In genomic region chr1:151832318-151832984, GRCh38 we compare ENCODE assay signal across 8 cellular contexts. TPM values are rescaled to one million over a fixed set of nuclear protein-coding genes. Genes with fewer than 3 reads are reported as not detected.
DNase-seq lines count a peak whose midpoint lies in the region; ATAC-seq and TF ChIP-seq lines count a peak whose summit lies in the region.

No MANE protein-coding gene starts in this region.

- no peak overlapping the region for H3K4me3 ChIP-seq in right cardiac atrium (ENCODE audit: low read length)
- H3K4me3 ChIP-seq in thymus (ENCODE audit: low read length), result no peak overlapping the region

- no peaks in the 10 kb centered on the region for H3K36me3 ChIP-seq in thymus (ENCODE audit: control insufficient read depth, insufficient read depth)

- H3K27me3 Mint-ChIP-seq in endothelial cell (ENCODE audit: unreplicated experiment) (peaks cover 18% of the 10 kb centered on the region), CD14-positive monocyte (ENCODE audit: low read depth in 3 of 3) (peaks cover 10 to 26% (median 16%) of the 10 kb centered on the region in 3 donors)

- DNase-seq in SIG-M5 treated with dmso at 0.1 percent for 504 hours (lab: John Stamatoyannopoulos, UW; ENCODE audit: unreplicated experiment), result peak; percentile 48
- DNase-seq in SIG-M5 (lab: John Stamatoyannopoulos, UW), result no peak
- DNase-seq in SW480 (ENCODE audit: low spot score), result peak; percentile 46
- peak; percentile 79 to 90 (median 88) for DNase-seq in right cardiac atrium
- DNase-seq in endothelial cell (ENCODE audit: low spot score), result no peak
- DNase-seq in CD14-positive monocyte (ENCODE audit: low spot score), result no peak

- intact Hi-C loops in right cardiac atrium (cut with DNase I), result loop anchor here in 2 of 4 donors (10.0 kb wide), 1 partner anchor 238 kb away; no protein-coding TSS in a partner anchor
- intact Hi-C loops in CD14-positive monocyte (cut with micrococcal nuclease), result no loop called here

- H3K4me1 Mint-ChIP-seq in endothelial cell (ENCODE audit: unreplicated experiment), result peaks cover 50% of the 10 kb centered on the region
- H3K4me1 Mint-ChIP-seq in CD14-positive monocyte, result peaks cover 93% of the 10 kb centered on the region

- 53% methylated on average over 10 of the region's 10 CpGs for WGBS in right cardiac atrium
- WGBS in thymus, result 62% methylated on average over 10 of the region's 10 CpGs

- TF ChIP-seq CTCF in endothelial cell (IDR thresholded peaks at IDR 0.05; ENCODE audit: unreplicated experiment) (no peak), CD14-positive monocyte (IDR thresholded peaks at IDR 0.05) (no peak)

- H3K4me1 ChIP-seq in right cardiac atrium (ENCODE audit: control insufficient read depth, insufficient read depth, low read length) (peaks cover 3% of the 10 kb centered on the region), thymus (ENCODE audit: control insufficient read depth, insufficient read depth, low read length) (peaks cover 65% of the 10 kb centered on the region)

- H3K36me3 Mint-ChIP-seq in endothelial cell (ENCODE audit: low read depth, unreplicated experiment) (peaks cover 7% of the 10 kb centered on the region), CD14-positive monocyte (peaks cover 1 to 6% of the 10 kb centered on the region in 2 donors)

- H3K27ac ChIP-seq in right cardiac atrium (ENCODE audit: low read length) (no peak overlapping the region), thymus (ENCODE audit: low read depth) (peak overlapping the region; percentile 74)

- H3K27ac Mint-ChIP-seq in endothelial cell (ENCODE audit: unreplicated experiment) (no peak overlapping the region), CD14-positive monocyte (no peak overlapping the region)

- ATAC-seq in right cardiac atrium, result peak; percentile 61 to 62
- ATAC-seq in HG02970 (IDR thresholded peaks at IDR 0.05; ENCODE audit: low FRiP score, unreplicated experiment), result no peak

- H3K9me3 ChIP-seq in right cardiac atrium (ENCODE audit: control insufficient read depth, low read length) (no peaks in the 10 kb centered on the region), thymus (ENCODE audit: control insufficient read depth) (no peaks in the 10 kb centered on the region)

- H3K4me3 Mint-ChIP-seq in endothelial cell (ENCODE audit: unreplicated experiment), result no peak overlapping the region
- no peak overlapping the region for H3K4me3 Mint-ChIP-seq in CD14-positive monocyte

- no peaks in the 10 kb centered on the region for H3K9me3 Mint-ChIP-seq in endothelial cell (ENCODE audit: unreplicated experiment)
- peaks cover 0 to 5% (median 2%) of the 10 kb centered on the region in 7 donors for H3K9me3 Mint-ChIP-seq in CD14-positive monocyte

- H3K27me3 ChIP-seq in right cardiac atrium (ENCODE audit: control insufficient read depth, insufficient read depth), result no peaks in the 10 kb centered on the region
- H3K27me3 ChIP-seq in thymus (ENCODE audit: control insufficient read depth, insufficient read depth), result peaks cover under 1% of the 10 kb centered on the region

RNA-seq across cellular contexts. Expression of gene RORC, which starts 0.8 kb away (rescaled TPM):
- total RNA-seq in right cardiac atrium (1 to 10 TPM; 1.3 to 8.2 (median 5.0) TPM), endothelial cell (ENCODE audit: unreplicated experiment) (1.0 TPM)
- polyA plus RNA-seq in right cardiac atrium (3.0 TPM), thymus (19.9 TPM), CD14-positive monocyte (not detected)

RNA-seq across cellular contexts. Expression of gene C2CD4D, which starts 7.2 kb away (rescaled TPM):
- total RNA-seq in right cardiac atrium (under 1 TPM in 3 of 4 donors, not detected in 1; 0.11 to 0.21 (median 0.17) TPM), endothelial cell (ENCODE audit: unreplicated experiment) (0.95 TPM)
- polyA plus RNA-seq in right cardiac atrium (0.05 TPM), thymus (0.34 TPM), CD14-positive monocyte (not detected)

RNA-seq across cellular contexts. Expression of gene THEM5, which starts 21.1 kb away (rescaled TPM):
- total RNA-seq in right cardiac atrium (under 1 TPM in 3 of 4 donors, not detected in 1; 0.24 to 0.53 (median 0.42) TPM), endothelial cell (ENCODE audit: unreplicated experiment) (not detected)
- polyA plus RNA-seq in right cardiac atrium (0.11 TPM), thymus (1.5 TPM), CD14-positive monocyte (not detected)

RNA-seq across cellular contexts. Expression of gene LINGO4, which starts 27.2 kb away (rescaled TPM):
- total RNA-seq in right cardiac atrium, result under 1 TPM in 3 of 4 donors, not detected in 1; 0.28 to 0.37 (median 0.32) TPM
- polyA plus RNA-seq in right cardiac atrium, result 0.09 TPM
- polyA plus RNA-seq in thymus, result 0.14 TPM
- total RNA-seq in endothelial cell (ENCODE audit: unreplicated experiment), result 0.13 TPM
- not detected for polyA plus RNA-seq in CD14-positive monocyte

RNA-seq across cellular contexts. Expression of gene TDRKH, which starts 42.2 kb away (rescaled TPM):
- total RNA-seq in right cardiac atrium, result 1 to 10 TPM; 4.2 to 7.5 (median 6.0) TPM
- polyA plus RNA-seq in right cardiac atrium, result 3.4 TPM
- polyA plus RNA-seq in thymus, result 6.5 TPM
- 27.2 TPM for total RNA-seq in endothelial cell (ENCODE audit: unreplicated experiment)
- 1 to 10 TPM; 1.1 to 1.6 TPM for polyA plus RNA-seq in CD14-positive monocyte

Comparison
In these comparisons a context has a peak if more than half of its experiments do, and no peak if none do; other contexts are left out.
1. DNase-seq: peak in SIG-M5 treated with dmso at 0.1 percent for 504 hours (single experiment), SW480 (single experiment) and right cardiac atrium (3 of 3); none in SIG-M5 (single experiment), endothelial cell (single experiment) and CD14-positive monocyte (single experiment).